20 cellular contexts compared by ENCODE assay signal in genomic region chr6:126477678-126478077, GRCh38.
DNase-seq lines count a peak whose midpoint lies in the region; ATAC-seq lines count a peak whose summit lies in the region.
"Had no signal": no experiment of that assay in that cellular context is flagged by ENCODE, and none has a peak within 500 bp of the region (broad histone marks: within the 10 kb centered on the region; RNA-seq: fewer than 3 reads in every experiment).

No MANE protein-coding gene starts in this region.

- H3K27ac Mint-ChIP-seq in activated T-cell treated with anti-CD3 and anti-CD28 coated beads, Interleukin-2, amount 50 U/mL, for 72 hours: no peak overlapping the region
- H3K27ac Mint-ChIP-seq: activated CD8-positive, alpha-beta T cell treated with anti-CD3 and anti-CD28 coated beads, Interleukin-2, amount 10 ng/mL, durations not matched to agents 7 days and 5 days; activated T-helper 17 cell treated with anti-CD3 and anti-CD28 coated beads, Interleukin-2, amount 50 U/mL, for 72 hours; effector memory CD8-positive, alpha-beta T cell; stimulated activated memory B cell treated with anti-CD40 and anti-IgM and Interleukin-4, amounts not matched to agents 10 μg/mL and 1 μg/mL and 100 μg/mL, for 72 hours had no signal

- no peaks in the 10 kb centered on the region for H3K27me3 Mint-ChIP-seq in activated T-cell treated with anti-CD3 and anti-CD28 coated beads, Interleukin-2, amount 50 U/mL, for 72 hours (ENCODE audit: low read depth)
- H3K27me3 Mint-ChIP-seq: activated T-helper 17 cell treated with anti-CD3 and anti-CD28 coated beads, Interleukin-2, amount 50 U/mL, for 72 hours; effector memory CD8-positive, alpha-beta T cell; stimulated activated memory B cell treated with anti-CD40 and anti-IgM and Interleukin-4, amounts not matched to agents 10 μg/mL and 1 μg/mL and 100 μg/mL, for 72 hours had no signal

- no peaks in the 10 kb centered on the region for H3K9me3 Mint-ChIP-seq in activated T-cell treated with anti-CD3 and anti-CD28 coated beads, Interleukin-2, amount 50 U/mL, for 72 hours
- H3K9me3 Mint-ChIP-seq: activated T-helper 17 cell treated with anti-CD3 and anti-CD28 coated beads, Interleukin-2, amount 50 U/mL, for 72 hours; stimulated activated memory B cell treated with anti-CD40 and anti-IgM and Interleukin-4, amounts not matched to agents 10 μg/mL and 1 μg/mL and 100 μg/mL, for 72 hours had no signal

- ATAC-seq in GM18858 (IDR thresholded peaks at IDR 0.05; ENCODE audit: unreplicated experiment) (peak; percentile 78), GM21423 (IDR thresholded peaks at IDR 0.05; ENCODE audit: unreplicated experiment) (peak; percentile 57), HG03025 (IDR thresholded peaks at IDR 0.05; ENCODE audit: low FRiP score, unreplicated experiment) (peak; percentile 82), esophagus mucosa (no peak)
- ATAC-seq in activated T-cell treated with anti-CD3 and anti-CD28 coated beads, Interleukin-2, amount 50 U/mL, for 72 hours (replicated peaks in 1 of 2): no peak
- ATAC-seq: activated CD8-positive, alpha-beta T cell treated with anti-CD3 and anti-CD28 coated beads, Interleukin-2, amount 10 ng/mL, durations not matched to agents 7 days and 5 days; activated T-helper 17 cell treated with anti-CD3 and anti-CD28 coated beads, Interleukin-2, amount 50 U/mL, for 72 hours; effector memory CD8-positive, alpha-beta T cell; left ventricle myocardium superior; stimulated activated memory B cell treated with anti-CD40 and anti-IgM and Interleukin-4, amounts not matched to agents 10 μg/mL and 1 μg/mL and 100 μg/mL, for 72 hours; upper lobe of right lung had no signal

- H3K36me3 Mint-ChIP-seq in activated T-cell treated with anti-CD3 and anti-CD28 coated beads, Interleukin-2, amount 50 U/mL, for 72 hours (ENCODE audit: insufficient read depth in 2 of 2): no peaks in the 10 kb centered on the region
- H3K36me3 Mint-ChIP-seq: stimulated activated memory B cell treated with anti-CD40 and anti-IgM and Interleukin-4, amounts not matched to agents 10 μg/mL and 1 μg/mL and 100 μg/mL, for 72 hours had no signal

- peak; percentile 80 for DNase-seq in MV-4-11 (lab: John Stamatoyannopoulos, UW)
- DNase-seq in activated naive CD4-positive, alpha-beta T cell (lab: John Stamatoyannopoulos, UW): no peak
- DNase-seq in activated T-cell treated with anti-CD3 and anti-CD28 coated beads, Interleukin-2, amount 50 U/mL, for 72 hours: no peak
- no peak for DNase-seq in NCI-H345 (lab: John Stamatoyannopoulos, UW)
- DNase-seq: activated CD8-positive, alpha-beta T cell treated with anti-CD3 and anti-CD28 coated beads, Interleukin-2, amount 10 ng/mL, durations not matched to agents 7 days and 5 days; effector memory CD8-positive, alpha-beta T cell; KG1; left ventricle myocardium superior; NCI-H146; NCI-H510A treated with DMSO at 0.1 percent for 48 hours; small intestine; SW 1271; upper lobe of right lung; WERI-Rb-1 had no signal

- no peaks in the 10 kb centered on the region for H3K4me1 Mint-ChIP-seq in activated T-cell treated with anti-CD3 and anti-CD28 coated beads, Interleukin-2, amount 50 U/mL, for 72 hours (ENCODE audit: low read depth)
- H3K4me1 Mint-ChIP-seq: activated T-helper 17 cell treated with anti-CD3 and anti-CD28 coated beads, Interleukin-2, amount 50 U/mL, for 72 hours; stimulated activated memory B cell treated with anti-CD40 and anti-IgM and Interleukin-4, amounts not matched to agents 10 μg/mL and 1 μg/mL and 100 μg/mL, for 72 hours had no signal

- no peak overlapping the region for H3K4me3 Mint-ChIP-seq in activated T-cell treated with anti-CD3 and anti-CD28 coated beads, Interleukin-2, amount 50 U/mL, for 72 hours
- H3K4me3 Mint-ChIP-seq: activated CD8-positive, alpha-beta T cell treated with anti-CD3 and anti-CD28 coated beads, Interleukin-2, amount 10 ng/mL, durations not matched to agents 7 days and 5 days; activated T-helper 17 cell treated with anti-CD3 and anti-CD28 coated beads, Interleukin-2, amount 50 U/mL, for 72 hours; effector memory CD8-positive, alpha-beta T cell; stimulated activated memory B cell treated with anti-CD40 and anti-IgM and Interleukin-4, amounts not matched to agents 10 μg/mL and 1 μg/mL and 100 μg/mL, for 72 hours had no signal

Comparison
In these comparisons a context has a peak if more than half of its experiments do, and no peak if none do; other contexts are left out.
1. ATAC-seq: peak in GM18858 (single experiment), GM21423 (single experiment) and HG03025 (single experiment); none in activated T-cell treated with anti-CD3 and anti-CD28 coated beads, Interleukin-2, amount 50 U/mL, for 72 hours (0 of 2) and esophagus mucosa (single experiment).